34 cellular contexts compared by ENCODE assay signal in the genomic region with DNA sequence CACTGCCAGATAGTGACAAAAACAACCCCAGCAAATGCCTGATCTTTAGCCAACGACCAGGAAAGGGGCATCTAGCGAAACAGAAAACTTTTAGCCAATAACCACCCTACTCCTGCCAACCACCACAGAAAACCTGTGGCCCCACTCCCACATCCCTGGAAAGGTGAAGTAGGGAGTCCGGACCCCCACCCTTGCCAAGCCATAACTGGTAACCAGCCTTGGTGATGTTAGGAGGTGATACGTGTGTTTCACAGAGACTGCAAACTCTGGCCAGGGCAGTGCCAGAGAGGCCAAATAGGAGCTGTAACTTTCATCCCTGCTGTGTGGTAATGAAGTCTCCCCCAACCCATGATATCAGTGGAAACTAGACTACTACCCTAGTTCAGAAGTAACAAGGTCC. TPM values are rescaled to one million over a fixed set of nuclear protein-coding genes. Genes with fewer than 3 reads are reported as not detected.
"Had no signal": no experiment of that assay in that cellular context is flagged by ENCODE, and none has a peak within 500 bp of the region (broad histone marks: within the 10 kb centered on the region; RNA-seq: fewer than 3 reads in every experiment).

No MANE protein-coding gene starts in this region.

- H3K4me1 ChIP-seq: adrenal gland had no signal

- H3K9me3 ChIP-seq: adrenal gland had no signal

- ATAC-seq: activated CD4-positive, CD25-positive, alpha-beta regulatory T cell treated with anti-CD3 and anti-CD28 coated beads, Interleukin-2, amount 50 U/mL, for 24 hours; activated CD8-positive, alpha-beta T cell treated with anti-CD3 and anti-CD28 coated beads for 36 hours; activated naive CD8-positive, alpha-beta T cell treated with anti-CD3 and anti-CD28 coated beads, Interleukin-2, amount 50 U/mL, for 24 hours; activated T-cell treated with anti-CD3 and anti-CD28 coated beads, Interleukin-2, amount 50 U/mL, for 4 hours; activated T-helper 17 cell treated with anti-CD3 and anti-CD28 coated beads, Interleukin-2, amount 50 U/mL, for 72 hours; esophagus mucosa; foreskin keratinocyte; gastrocnemius medialis had no signal

- DNase-seq: activated B cell treated with CpG ODN at 0.5 μM for 24 hours; activated CD4-positive, alpha-beta T cell treated with anti-CD3 and anti-CD28 coated beads for 48 hours; activated CD4-positive, alpha-beta T cell treated with anti-CD3 and anti-CD28 coated beads, Interleukin-2, amount 50 U/mL, for 1 hour; activated CD4-positive, alpha-beta T cell treated with anti-CD3 and anti-CD28 coated beads, Interleukin-2, amount 50 U/mL, for 48 hours; activated CD8-positive, alpha-beta memory T cell treated with anti-CD3 and anti-CD28 coated beads for 24 hours; activated CD8-positive, alpha-beta T cell treated with anti-CD3 and anti-CD28 coated beads for 36 hours; activated effector memory CD4-positive, alpha-beta T cell treated with Interleukin-2 at 50 U/mL for 16 hours; activated naive CD4-positive, alpha-beta T cell treated with anti-CD3 and anti-CD28 coated beads for 36 hours; activated naive CD8-positive, alpha-beta T cell treated with anti-CD3 and anti-CD28 coated beads for 36 hours; activated naive CD8-positive, alpha-beta T cell treated with anti-CD3 and anti-CD28 coated beads, Interleukin-2, amount 50 U/mL, for 24 hours; activated T-cell treated with anti-CD3 and anti-CD28 coated beads, Interleukin-2, amount 50 U/mL, for 4 hours; amygdala; brain microvascular endothelial cell; dorsolateral prefrontal cortex; effector memory CD4-positive, alpha-beta T cell; endodermal cell; foreskin keratinocyte; gastrocnemius medialis; glutamatergic neuron; T-helper 9 cell; WERI-Rb-1 had no signal

- H3K27ac Mint-ChIP-seq: activated B cell treated with CpG ODN at 0.5 μM for 24 hours; activated CD8-positive, alpha-beta T cell treated with anti-CD3 and anti-CD28 coated beads for 36 hours; activated naive CD4-positive, alpha-beta T cell treated with anti-CD3 and anti-CD28 coated beads for 36 hours; activated naive CD4-positive, alpha-beta T cell treated with anti-CD3 and anti-CD28 coated beads, Interleukin-2, amount 50 U/mL, for 24 hours; activated naive CD8-positive, alpha-beta T cell treated with anti-CD3 and anti-CD28 coated beads for 36 hours; activated naive CD8-positive, alpha-beta T cell treated with anti-CD3 and anti-CD28 coated beads, Interleukin-2, amount 50 U/mL, for 24 hours; activated T-helper 17 cell treated with anti-CD3 and anti-CD28 coated beads, Interleukin-2, amount 50 U/mL, for 72 hours; dendritic cell treated with granulocyte-macrophage colony-stimulating factor and Interleukin-4, amounts not matched to agents 40 ng/mL and 50 ng/mL, for 4 days; endodermal cell; T-helper 1 cell treated with Interleukin-12 subunit alpha and Interleukin-12 subunit beta and Interleukin-4 antibody, amounts not matched to agents 30 μg/mL and 1 μg/mL, for 36 hours had no signal

- H3K4me3 ChIP-seq: adrenal gland, ascending aorta, coronary artery, dorsolateral prefrontal cortex, gastrocnemius medialis had no signal

- H3K4me1 Mint-ChIP-seq: activated B cell treated with CpG ODN at 0.5 μM for 24 hours; activated naive CD4-positive, alpha-beta T cell treated with anti-CD3 and anti-CD28 coated beads, Interleukin-2, amount 50 U/mL, for 24 hours; activated naive CD8-positive, alpha-beta T cell treated with anti-CD3 and anti-CD28 coated beads for 36 hours; activated naive CD8-positive, alpha-beta T cell treated with anti-CD3 and anti-CD28 coated beads, Interleukin-2, amount 50 U/mL, for 24 hours; activated T-helper 17 cell treated with anti-CD3 and anti-CD28 coated beads, Interleukin-2, amount 50 U/mL, for 72 hours; central memory CD8-positive, alpha-beta T cell had no signal

- H3K27me3 ChIP-seq: adrenal gland, ascending aorta, brain microvascular endothelial cell, gastrocnemius medialis had no signal

- H3K27ac ChIP-seq: adrenal gland, ascending aorta, brain microvascular endothelial cell, coronary artery, dorsolateral prefrontal cortex, foreskin keratinocyte, gastrocnemius medialis, WERI-Rb-1 had no signal

- H3K36me3 ChIP-seq: adrenal gland, ascending aorta, brain microvascular endothelial cell, gastrocnemius medialis, WERI-Rb-1 had no signal

- H3K4me3 Mint-ChIP-seq: activated B cell treated with CpG ODN at 0.5 μM for 24 hours; activated CD8-positive, alpha-beta T cell treated with anti-CD3 and anti-CD28 coated beads for 36 hours; activated naive CD4-positive, alpha-beta T cell treated with anti-CD3 and anti-CD28 coated beads for 36 hours; activated naive CD4-positive, alpha-beta T cell treated with anti-CD3 and anti-CD28 coated beads, Interleukin-2, amount 50 U/mL, for 24 hours; activated naive CD8-positive, alpha-beta T cell treated with anti-CD3 and anti-CD28 coated beads for 36 hours; activated naive CD8-positive, alpha-beta T cell treated with anti-CD3 and anti-CD28 coated beads, Interleukin-2, amount 50 U/mL, for 24 hours; activated T-cell treated with anti-CD3 and anti-CD28 coated beads, Interleukin-2, amount 50 U/mL, for 4 hours; activated T-helper 17 cell treated with anti-CD3 and anti-CD28 coated beads, Interleukin-2, amount 50 U/mL, for 72 hours; central memory CD8-positive, alpha-beta T cell; dendritic cell treated with granulocyte-macrophage colony-stimulating factor and Interleukin-4, amounts not matched to agents 40 ng/mL and 50 ng/mL, for 4 days; endodermal cell; T-helper 1 cell treated with Interleukin-12 subunit alpha and Interleukin-12 subunit beta and Interleukin-4 antibody, amounts not matched to agents 30 μg/mL and 1 μg/mL, for 36 hours had no signal

RNA-seq across cellular contexts. Expression of a gene that starts 27.6 kb away (rescaled TPM):
- total RNA-seq: activated B cell treated with CpG ODN at 0.5 μM for 24 hours; activated CD8-positive, alpha-beta T cell treated with anti-CD3 and anti-CD28 coated beads for 36 hours; activated naive CD4-positive, alpha-beta T cell treated with anti-CD3 and anti-CD28 coated beads for 36 hours; activated naive CD8-positive, alpha-beta T cell treated with anti-CD3 and anti-CD28 coated beads for 36 hours; activated T-cell treated with anti-CD3 and anti-CD28 coated beads, Interleukin-2, amount 50 U/mL, for 4 hours; activated T-helper 17 cell treated with anti-CD3 and anti-CD28 coated beads, Interleukin-2, amount 50 U/mL, for 72 hours; ascending aorta; bronchial epithelial cell; epithelial cell of proximal tubule; esophagus mucosa; foreskin keratinocyte; gastrocnemius medialis; T-helper 2 cell treated with Interferon-gamma antibody and Interleukin-4, amounts not matched to agents 100 ng/mL and 5 ng/mL, for 36 hours had no signal
- polyA plus RNA-seq: foreskin keratinocyte had no signal

RNA-seq across cellular contexts. Expression of a gene that starts 47.6 kb away (rescaled TPM):
- total RNA-seq: activated B cell treated with CpG ODN at 0.5 μM for 24 hours; activated CD8-positive, alpha-beta T cell treated with anti-CD3 and anti-CD28 coated beads for 36 hours; activated naive CD4-positive, alpha-beta T cell treated with anti-CD3 and anti-CD28 coated beads for 36 hours; activated naive CD8-positive, alpha-beta T cell treated with anti-CD3 and anti-CD28 coated beads for 36 hours; activated T-cell treated with anti-CD3 and anti-CD28 coated beads, Interleukin-2, amount 50 U/mL, for 4 hours; activated T-helper 17 cell treated with anti-CD3 and anti-CD28 coated beads, Interleukin-2, amount 50 U/mL, for 72 hours; ascending aorta; epithelial cell of proximal tubule; esophagus mucosa; foreskin keratinocyte; gastrocnemius medialis; T-helper 2 cell treated with Interferon-gamma antibody and Interleukin-4, amounts not matched to agents 100 ng/mL and 5 ng/mL, for 36 hours had no signal
- polyA plus RNA-seq: foreskin keratinocyte had no signal
